Comparison of ENCODE assay signal across 8 cellular contexts in the genomic region with DNA sequence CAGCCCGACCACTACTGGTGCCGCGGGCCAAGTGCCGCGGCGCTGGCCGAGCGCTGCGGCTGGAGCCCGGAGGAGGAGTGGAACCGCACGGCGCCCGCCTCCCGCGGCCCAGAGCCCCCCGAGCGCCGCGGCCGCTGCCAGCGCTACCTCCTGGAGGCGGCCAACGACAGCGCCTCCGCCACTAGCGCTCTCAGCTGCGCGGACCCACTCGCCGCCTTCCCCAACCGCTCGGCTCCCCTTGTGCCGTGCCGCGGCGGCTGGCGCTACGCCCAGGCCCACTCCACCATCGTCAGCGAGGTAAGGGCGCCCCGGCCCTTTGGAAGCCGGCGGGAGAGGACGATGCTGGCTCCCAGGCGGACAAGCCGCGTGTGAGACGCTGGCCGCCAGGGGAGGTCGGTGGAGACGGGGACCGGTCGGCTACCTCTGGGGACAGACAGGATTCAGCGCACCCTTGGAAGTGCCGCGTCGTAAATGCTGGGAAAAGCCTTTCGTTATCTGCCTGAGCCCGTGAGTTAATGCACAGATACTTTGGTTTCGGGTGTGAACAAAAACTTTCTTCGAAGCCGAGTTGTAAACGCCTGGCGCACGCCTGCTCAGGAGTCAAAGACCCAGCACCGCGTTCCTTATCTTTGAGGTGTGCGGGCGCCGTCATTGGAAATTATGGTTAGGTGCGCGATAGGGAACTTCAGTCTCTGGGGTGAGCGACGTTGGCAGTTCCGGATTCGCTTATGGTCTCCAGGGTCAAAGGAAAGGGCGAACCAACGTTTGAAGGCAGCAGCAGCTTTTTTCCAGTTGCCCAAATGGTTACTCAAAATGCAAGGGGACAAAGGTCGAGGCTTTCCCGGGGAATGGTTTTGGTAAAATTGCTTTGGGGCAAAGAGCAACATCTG. TPM values are rescaled to one million over a fixed set of nuclear protein-coding genes. Genes with fewer than 3 reads are reported as not detected.
DNase-seq lines count a peak whose midpoint lies in the region; ATAC-seq, FAIRE-seq and TF ChIP-seq lines count a peak whose summit lies in the region.

No MANE protein-coding gene starts in this region.

- peak overlapping the region; percentile 81 for H3K4me3 Mint-ChIP-seq in astrocyte (ENCODE audit: unreplicated experiment)

- H3K79me2 ChIP-seq in astrocyte (ENCODE audit: insufficient read depth, low read length): no peaks in the 10 kb centered on the region

- H3K36me3 Mint-ChIP-seq in astrocyte (ENCODE audit: low read depth, unreplicated experiment): peaks cover 2% of the 10 kb centered on the region

- FAIRE-seq in astrocyte (lab: Jason Lieb, UNC): no peak

- H4K20me1 ChIP-seq in astrocyte (ENCODE audit: insufficient read depth, low read length): no peaks in the 10 kb centered on the region

- peak overlapping the region; percentile 87 for H3K4me2 ChIP-seq in astrocyte (ENCODE audit: low read length)

- intact Hi-C loops in spleen (cut with DNase I; ENCODE audit: low total_unique reads): no loop called here

- 3 to 5% (median 4%) methylated on average over 32 to 82 of the region's 82 CpGs for WGBS in spleen, 5 donors

- no peak overlapping the region for H3K27ac Mint-ChIP-seq in astrocyte (ENCODE audit: unreplicated experiment)

- H3K9ac ChIP-seq in HUES48 (ENCODE audit: low read depth, low read length) (peak overlapping the region; percentile 2; the same call in 1 of the 2 replicates), astrocyte (ENCODE audit: low read length) (peak overlapping the region; percentile 17)

- peaks cover 62% of the 10 kb centered on the region for H3K27me3 Mint-ChIP-seq in astrocyte (ENCODE audit: low read depth, unreplicated experiment)

- H3K36me3 ChIP-seq in HUES48 (ENCODE audit: control insufficient read depth, insufficient read depth, low read length) (no peaks in the 10 kb centered on the region), astrocyte (ENCODE audit: insufficient read depth, low read length) (no peaks in the 10 kb centered on the region), spleen (no peaks in the 10 kb centered on the region)

- H3K27me3 ChIP-seq in HUES48 (ENCODE audit: control insufficient read depth, insufficient read depth, low read length) (peaks cover 51% of the 10 kb centered on the region), astrocyte (ENCODE audit: insufficient read depth, low read length) (peaks cover 19% of the 10 kb centered on the region), spleen (replicated peaks in 1 of 7) (peaks cover 0 to 88% (median 27%) of the 10 kb centered on the region in 7 donors)

- H3K4me1 ChIP-seq in HUES48 (ENCODE audit: control insufficient read depth, insufficient read depth, low read length) (peaks cover 11% of the 10 kb centered on the region), astrocyte (ENCODE audit: insufficient read depth, low read length) (peaks cover 5% of the 10 kb centered on the region), spleen (peaks cover 0 to 22% (median 11%) of the 10 kb centered on the region in 6 donors)

- no peak overlapping the region for H3K27ac ChIP-seq in HUES48 (ENCODE audit: low read depth, low read length)
- H3K27ac ChIP-seq in astrocyte (ENCODE audit: low read depth, low read length): no peak overlapping the region
- no peak overlapping the region for H3K27ac ChIP-seq in spleen

- H3K4me1 Mint-ChIP-seq in astrocyte (ENCODE audit: low read depth, unreplicated experiment): no peaks in the 10 kb centered on the region

- H3K9me3 ChIP-seq in HUES48 (ENCODE audit: control insufficient read depth, insufficient read depth, low read length) (no peaks in the 10 kb centered on the region), astrocyte (ENCODE audit: insufficient read depth, low read depth, low read length) (no peaks in the 10 kb centered on the region), spleen (no peaks in the 10 kb centered on the region)

- no peak for TF ChIP-seq POLR2A in spleen (IDR thresholded peaks at IDR 0.05)

- TF ChIP-seq CTCF in astrocyte (IDR thresholded peaks at IDR 0.05; ENCODE audit: insufficient read depth, low read depth, low read length) (no peak), spleen (IDR thresholded peaks at IDR 0.05 in 8 of 11, conservative IDR thresholded peaks at IDR 0.05 in 3 of 11) (no peak)

- H2AFZ ChIP-seq in astrocyte (ENCODE audit: low read depth, low read length): peak overlapping the region; percentile 84

- H3K4me3 ChIP-seq in HUES48 (ENCODE audit: low read depth, low read length) (peak overlapping the region; percentile 58), astrocyte (ENCODE audit: insufficient read depth, low read depth, low read length) (peak overlapping the region; percentile 53), spleen (peak overlapping the region in 7 of 8 donors; percentile 23 to 58 (median 27))

- no peak for ATAC-seq in GM21381 (IDR thresholded peaks at IDR 0.05; ENCODE audit: unreplicated experiment)

- H3K9me3 Mint-ChIP-seq in astrocyte (ENCODE audit: unreplicated experiment): no peaks in the 10 kb centered on the region

- DNase-seq in astrocyte (ENCODE audit: low read depth) (peak; percentile 17), iPS-NIHi7 (ENCODE audit: extremely low spot score) (peak; percentile 68), spleen (no peak), NCI-H146 treated with DMSO at 0.1 percent for 48 hours (lab: John Stamatoyannopoulos, UW; ENCODE audit: unreplicated experiment) (no peak)
- no peak for DNase-seq in stimulated activated naive CD4-positive, alpha-beta T cell treated with Interleukin-2 at 50 U/mL for 16 hours (lab: John Stamatoyannopoulos, UW)
- DNase-seq in effector CD8-positive, alpha-beta T cell (lab: John Stamatoyannopoulos, UW): no peak

RNA-seq across cellular contexts. Expression of gene SLC22A3, which starts 0.6 kb away (rescaled TPM):
- total RNA-seq in astrocyte (0.57 and 0.89 TPM in 2 replicates), spleen (1 to 10 TPM in 4 of 7 donors, under 1 TPM in 3; 0.70 to 2.2 (median 1.4) TPM)
- polyA plus RNA-seq in spleen: 1 to 10 TPM; 1.5 to 2.1 (median 2.1) TPM

Comparison
In these comparisons a context has a peak if more than half of its experiments do, and no peak if none do; other contexts are left out.
1. DNase-seq: peak in astrocyte (single experiment) and iPS-NIHi7 (single experiment); none in spleen (single experiment), stimulated activated naive CD4-positive, alpha-beta T cell treated with Interleukin-2 at 50 U/mL for 16 hours (single experiment), effector CD8-positive, alpha-beta T cell (single experiment) and NCI-H146 treated with DMSO at 0.1 percent for 48 hours (single experiment).
2. Peak in every context shown above with its lines, with median percentiles within 50 percentile points of each other: H3K4me3 ChIP-seq.